22 cellular contexts compared by ENCODE assay signal in the genomic region with DNA sequence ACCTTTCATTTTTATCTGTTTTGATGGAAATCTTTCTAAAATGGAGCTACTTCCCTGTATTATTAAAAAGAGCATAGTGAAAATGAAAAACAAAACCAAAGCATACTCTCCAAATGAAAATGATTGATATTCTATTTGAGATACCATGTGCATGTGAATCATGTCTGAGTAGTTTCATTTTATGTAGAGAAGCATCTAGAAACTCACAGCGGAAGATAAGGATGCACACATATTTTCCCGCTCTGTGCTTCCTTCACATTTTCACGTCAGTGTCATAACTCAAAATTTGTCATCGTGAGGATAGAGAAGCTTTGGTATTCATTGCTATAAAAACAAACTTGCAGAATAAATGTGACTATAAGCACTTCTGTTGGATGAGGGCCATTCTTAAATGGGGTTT.
"Had no signal": no experiment of that assay in that cellular context is flagged by ENCODE, and none has a peak within 500 bp of the region (broad histone marks: within the 10 kb centered on the region; RNA-seq: fewer than 3 reads in every experiment).

No MANE protein-coding gene starts in this region.

- H3K36me3 Mint-ChIP-seq: activated naive CD8-positive, alpha-beta T cell treated with anti-CD3 and anti-CD28 coated beads for 36 hours had no signal

- H3K4me1 Mint-ChIP-seq: activated B cell treated with CpG ODN at 0.5 μM for 24 hours had no signal

- DNase-seq: activated B cell treated with CpG ODN at 0.5 μM for 24 hours; activated CD4-positive, alpha-beta T cell treated with anti-CD3 and anti-CD28 coated beads for 1 hour; activated CD4-positive, alpha-beta T cell treated with anti-CD3 and anti-CD28 coated beads, Interleukin-2, amount 50 U/mL, for 1 hour; activated CD8-positive, alpha-beta memory T cell treated with anti-CD3 and anti-CD28 coated beads, Interleukin-2, amount 50 U/mL, for 48 hours; activated CD8-positive, alpha-beta T cell treated with anti-CD3 and anti-CD28 coated beads, Interleukin-2, amount 10 ng/mL, durations not matched to agents 7 days and 5 days; activated naive CD4-positive, alpha-beta T cell treated with Interleukin-2 at 50 U/mL for 16 hours; activated naive CD8-positive, alpha-beta T cell treated with anti-CD3 and anti-CD28 coated beads for 36 hours; anterior cingulate cortex; caudate nucleus; Karpas-422; MM.1S; NCI-H1105; NCI-H1436; NCI-H1694 treated with DMSO at 0.1 percent for 48 hours; NCI-H2029 treated with DMSO at 0.1 percent for 48 hours; NCI-H524; PC-3; SIG-M5; T1000 had no signal

- H3K4me3 Mint-ChIP-seq: activated B cell treated with CpG ODN at 0.5 μM for 24 hours; activated CD8-positive, alpha-beta T cell treated with anti-CD3 and anti-CD28 coated beads, Interleukin-2, amount 10 ng/mL, durations not matched to agents 7 days and 5 days; activated naive CD8-positive, alpha-beta T cell treated with anti-CD3 and anti-CD28 coated beads for 36 hours; activated T-helper 1 cell treated with anti-CD3 and anti-CD28 coated beads, Interleukin-12 subunit alpha, Interleukin-12 subunit beta, Interleukin-2, Interleukin-4 antibody, amounts not matched to agents 30 ng/mL and 10 ng/mL and 1 ng/mL, durations not matched to agents 14 hours and 24 hours and 36 hours had no signal

- ATAC-seq: activated CD8-positive, alpha-beta T cell treated with anti-CD3 and anti-CD28 coated beads, Interleukin-2, amount 10 ng/mL, durations not matched to agents 7 days and 5 days; K562; PC-3 had no signal

- H3K9me3 ChIP-seq: breast epithelium had no signal

- H3K4me3 ChIP-seq: breast epithelium, K562 had no signal

- H3K9me3 Mint-ChIP-seq: activated B cell treated with CpG ODN at 0.5 μM for 24 hours; activated naive CD8-positive, alpha-beta T cell treated with anti-CD3 and anti-CD28 coated beads for 36 hours; activated T-helper 1 cell treated with anti-CD3 and anti-CD28 coated beads, Interleukin-12 subunit alpha, Interleukin-12 subunit beta, Interleukin-2, Interleukin-4 antibody, amounts not matched to agents 30 ng/mL and 10 ng/mL and 1 ng/mL, durations not matched to agents 14 hours and 24 hours and 36 hours had no signal

- H3K4me1 ChIP-seq: breast epithelium had no signal

- H3K27ac Mint-ChIP-seq: activated B cell treated with CpG ODN at 0.5 μM for 24 hours; activated CD8-positive, alpha-beta T cell treated with anti-CD3 and anti-CD28 coated beads, Interleukin-2, amount 10 ng/mL, durations not matched to agents 7 days and 5 days; activated naive CD8-positive, alpha-beta T cell treated with anti-CD3 and anti-CD28 coated beads for 36 hours; activated T-helper 1 cell treated with anti-CD3 and anti-CD28 coated beads, Interleukin-12 subunit alpha, Interleukin-12 subunit beta, Interleukin-2, Interleukin-4 antibody, amounts not matched to agents 30 ng/mL and 10 ng/mL and 1 ng/mL, durations not matched to agents 14 hours and 24 hours and 36 hours had no signal

- H3K27ac ChIP-seq: breast epithelium had no signal

- H3K27me3 Mint-ChIP-seq: activated B cell treated with CpG ODN at 0.5 μM for 24 hours; activated naive CD8-positive, alpha-beta T cell treated with anti-CD3 and anti-CD28 coated beads for 36 hours had no signal

- H3K27me3 ChIP-seq: breast epithelium had no signal

- H3K36me3 ChIP-seq: breast epithelium had no signal
